Comparison of ENCODE assay signal across 7 cellular contexts in the genomic region with DNA sequence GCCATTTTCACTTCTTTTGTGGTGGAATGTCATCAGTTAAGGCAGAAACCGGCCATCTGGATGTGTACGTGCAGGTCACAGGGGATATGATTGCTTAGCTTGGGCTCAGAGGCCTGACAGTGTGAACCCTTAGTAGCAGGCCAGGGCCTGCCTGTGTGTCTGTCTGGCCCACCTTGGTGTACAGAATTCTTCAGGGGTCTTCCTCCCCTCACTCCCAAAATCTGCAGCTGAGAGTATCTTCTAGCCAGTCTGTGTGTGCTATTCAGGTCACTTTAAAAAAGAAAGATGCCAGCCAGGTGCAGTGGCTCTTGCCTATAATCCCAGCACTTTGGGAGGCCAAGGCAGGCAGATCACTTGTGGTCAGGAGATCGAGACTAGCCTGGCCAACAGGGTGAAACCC.
DNase-seq lines count a peak whose midpoint lies in the region; ATAC-seq, FAIRE-seq and TF ChIP-seq lines count a peak whose summit lies in the region.
"Not testable (repeated sequence)": the region's sequence is repeated elsewhere in the genome, so short reads cannot be mapped to it uniquely, and the experiment has no call there.

No MANE protein-coding gene starts in this region.

- H3K4me1 ChIP-seq in BLaER1 treated with 17β-estradiol and CSF1 and Interleukin-3, amounts not matched to agents 10 nM and 100 nM = peaks cover 4 to 39% (median 17%) of the 10 kb centered on the region in 10 experiments; a peak in 16 of 20 replicates
- peaks cover 29% of the 10 kb centered on the region for H3K4me1 ChIP-seq in HUES48 (ENCODE audit: control insufficient read depth, insufficient read depth, low read length)
- peaks cover 17% of the 10 kb centered on the region for H3K4me1 ChIP-seq in astrocyte (ENCODE audit: insufficient read depth, low read length)
- not testable (repeated sequence) for H3K4me1 ChIP-seq in endodermal cell (ENCODE audit: control insufficient read depth, insufficient read depth, low read length)
- H3K4me1 ChIP-seq in iPS-20b (ENCODE audit: insufficient read depth, low read length) = peaks cover 17% of the 10 kb centered on the region

- not testable (repeated sequence) for TF ChIP-seq CTCF in astrocyte (IDR thresholded peaks at IDR 0.05; ENCODE audit: insufficient read depth, low read depth, low read length); endodermal cell (conservative IDR thresholded peaks at IDR 0.05)

- not testable (repeated sequence) for H3K4me3 ChIP-seq in BLaER1 treated with 17β-estradiol and CSF1 and Interleukin-3, amounts not matched to agents 10 nM and 100 nM; HUES48 (ENCODE audit: low read depth, low read length); astrocyte (ENCODE audit: insufficient read depth, low read depth, low read length); endodermal cell (ENCODE audit: low read length); iPS-20b (ENCODE audit: low read length)

- 0 out of 22 replicates have a peak overlapping the region, but pooled peaks of 1 of the 11 experiments have one; percentile 12 for H3K27ac ChIP-seq in BLaER1 treated with 17β-estradiol and CSF1 and Interleukin-3, amounts not matched to agents 10 nM and 100 nM
- peak overlapping the region; percentile 88 for H3K27ac ChIP-seq in HUES48 (ENCODE audit: low read depth, low read length)
- peak overlapping the region; percentile 43 for H3K27ac ChIP-seq in astrocyte (ENCODE audit: low read depth, low read length)
- H3K27ac ChIP-seq in endodermal cell (ENCODE audit: low read depth, low read length) = peak overlapping the region; percentile 76
- peak overlapping the region; percentile 5 for H3K27ac ChIP-seq in iPS-20b (ENCODE audit: low read length)

- H3K4me2 ChIP-seq in BLaER1 treated with 17β-estradiol and CSF1 and Interleukin-3, amounts not matched to agents 10 nM and 100 nM = peak overlapping the region in 6 of 11 experiments; percentile 2 to 46 (median 14); a peak in 7 of 22 replicates
- not testable (repeated sequence) for H3K4me2 ChIP-seq in astrocyte (ENCODE audit: low read length)

- not testable (repeated sequence) for H3K27me3 Mint-ChIP-seq in astrocyte (ENCODE audit: low read depth, unreplicated experiment); endodermal cell (ENCODE audit: insufficient read depth); natural killer cell treated with Interleukin-12 subunit alpha and Interleukin-12 subunit beta and Interleukin-15 and Interleukin-18, amount 100 ng/mL, for 72 hours

- H3K4me3 Mint-ChIP-seq in astrocyte (ENCODE audit: unreplicated experiment); natural killer cell treated with Interleukin-12 subunit alpha and Interleukin-12 subunit beta and Interleukin-15 and Interleukin-18, amount 100 ng/mL, for 72 hours: not testable (repeated sequence)
- peak overlapping the region; percentile 4 for H3K4me3 Mint-ChIP-seq in endodermal cell

- not testable (repeated sequence) for H3K79me2 ChIP-seq in astrocyte (ENCODE audit: insufficient read depth, low read length)

- not testable (repeated sequence) for H3K9me3 ChIP-seq in BLaER1 treated with 17β-estradiol and CSF1 and Interleukin-3, amounts not matched to agents 10 nM and 100 nM (replicated peaks in 1 of 11); HUES48 (ENCODE audit: control insufficient read depth, insufficient read depth, low read length); astrocyte (ENCODE audit: insufficient read depth, low read depth, low read length); endodermal cell (ENCODE audit: control insufficient read depth, low read length); iPS-20b (ENCODE audit: insufficient read depth, low read depth, low read length)

- H3K36me3 ChIP-seq in BLaER1 treated with 17β-estradiol and CSF1 and Interleukin-3, amounts not matched to agents 10 nM and 100 nM = not testable (repeated sequence)
- H3K36me3 ChIP-seq in HUES48 (ENCODE audit: control insufficient read depth, insufficient read depth, low read length) (peaks cover 47% of the 10 kb centered on the region), astrocyte (ENCODE audit: insufficient read depth, low read length) (peaks cover 58% of the 10 kb centered on the region), endodermal cell (ENCODE audit: control insufficient read depth, insufficient read depth, low read length) (peaks cover 89% of the 10 kb centered on the region), iPS-20b (ENCODE audit: insufficient read depth, low read depth, low read length) (peaks cover 60% of the 10 kb centered on the region)

- H3K27me3 ChIP-seq in BLaER1 treated with 17β-estradiol and CSF1 and Interleukin-3, amounts not matched to agents 10 nM and 100 nM; HUES48 (ENCODE audit: control insufficient read depth, insufficient read depth, low read length); astrocyte (ENCODE audit: insufficient read depth, low read length); endodermal cell (ENCODE audit: control insufficient read depth, insufficient read depth, low read length, poor library complexity, severe bottlenecking); iPS-20b (ENCODE audit: insufficient read depth, low read length): not testable (repeated sequence)

- 38 to 56% methylated on average over 1 to 3 of the region's 3 CpGs for WGBS in endodermal cell (ENCODE audit: insufficient coverage in 1 of 2, insufficient read length in 1 of 2), 2 experiments

- H3K36me3 Mint-ChIP-seq in astrocyte (ENCODE audit: low read depth, unreplicated experiment) = peaks cover 37% of the 10 kb centered on the region
- peaks cover 79% of the 10 kb centered on the region for H3K36me3 Mint-ChIP-seq in endodermal cell (ENCODE audit: low read depth)
- not testable (repeated sequence) for H3K36me3 Mint-ChIP-seq in natural killer cell treated with Interleukin-12 subunit alpha and Interleukin-12 subunit beta and Interleukin-15 and Interleukin-18, amount 100 ng/mL, for 72 hours

- not testable (repeated sequence) for ATAC-seq in natural killer cell treated with Interleukin-12 subunit alpha and Interleukin-12 subunit beta and Interleukin-15 and Interleukin-18, amount 100 ng/mL, for 72 hours

- FAIRE-seq in RCC 7860 (lab: Jason Lieb, UNC) = peak; percentile 25
- not testable (repeated sequence) for FAIRE-seq in astrocyte (lab: Jason Lieb, UNC)

- peaks cover 27% of the 10 kb centered on the region for H3K4me1 Mint-ChIP-seq in astrocyte (ENCODE audit: low read depth, unreplicated experiment)
- peaks cover 28% of the 10 kb centered on the region for H3K4me1 Mint-ChIP-seq in endodermal cell
- H3K4me1 Mint-ChIP-seq in natural killer cell treated with Interleukin-12 subunit alpha and Interleukin-12 subunit beta and Interleukin-15 and Interleukin-18, amount 100 ng/mL, for 72 hours (ENCODE audit: low read depth in 2 of 2) = not testable (repeated sequence)

- H4K20me1 ChIP-seq in BLaER1 treated with 17β-estradiol and CSF1 and Interleukin-3, amounts not matched to agents 10 nM and 100 nM = not testable (repeated sequence)
- peaks cover 66% of the 10 kb centered on the region for H4K20me1 ChIP-seq in astrocyte (ENCODE audit: insufficient read depth, low read length)

- H3K27ac Mint-ChIP-seq in astrocyte (ENCODE audit: unreplicated experiment) (peak overlapping the region; percentile 95), endodermal cell (peak overlapping the region; percentile 99)
- H3K27ac Mint-ChIP-seq in natural killer cell treated with Interleukin-12 subunit alpha and Interleukin-12 subunit beta and Interleukin-15 and Interleukin-18, amount 100 ng/mL, for 72 hours = not testable (repeated sequence)

- H2AFZ ChIP-seq in astrocyte (ENCODE audit: low read depth, low read length) = not testable (repeated sequence)

- not testable (repeated sequence) for H3K9ac ChIP-seq in BLaER1 treated with 17β-estradiol and CSF1 and Interleukin-3, amounts not matched to agents 10 nM and 100 nM
- H3K9ac ChIP-seq in HUES48 (ENCODE audit: low read depth, low read length) (peak overlapping the region; percentile 5; the same call in 1 of the 2 replicates), astrocyte (ENCODE audit: low read length) (peak overlapping the region; percentile 28), endodermal cell (ENCODE audit: extremely low read depth, low read length, poor library complexity, severe bottlenecking) (peak overlapping the region; percentile 71), iPS-20b (ENCODE audit: low read depth, low read length) (peak overlapping the region; percentile 43; the same call in 1 of the 2 replicates)

- not testable (repeated sequence) for H3K9me3 Mint-ChIP-seq in astrocyte (ENCODE audit: unreplicated experiment); endodermal cell; natural killer cell treated with Interleukin-12 subunit alpha and Interleukin-12 subunit beta and Interleukin-15 and Interleukin-18, amount 100 ng/mL, for 72 hours

- not testable (repeated sequence) for DNase-seq in RCC 7860 (ENCODE audit: low spot score); astrocyte (ENCODE audit: low read depth)
- peak; percentile 76 for DNase-seq in endodermal cell
- DNase-seq in natural killer cell treated with Interleukin-12 subunit alpha and Interleukin-12 subunit beta and Interleukin-15 and Interleukin-18, amount 100 ng/mL, for 72 hours (ENCODE audit: low spot score) = peak; percentile 22
